In the genomic region with DNA sequence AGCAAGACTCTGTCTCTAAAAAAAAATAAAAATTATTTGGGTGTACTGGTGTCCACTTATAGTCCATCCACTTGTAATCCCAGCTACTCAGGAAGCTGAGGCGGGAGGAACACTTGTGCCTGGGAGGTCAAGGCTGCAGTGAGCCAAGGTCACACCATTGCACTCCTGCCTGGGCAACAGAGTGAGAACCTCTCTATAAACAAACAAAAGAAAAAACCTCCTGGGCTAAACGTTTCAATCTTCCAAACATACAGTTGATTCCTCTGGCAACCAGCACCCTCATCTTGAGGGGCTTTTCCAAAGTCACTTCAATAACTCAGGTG, we compare ENCODE assay signal across 27 cellular contexts.
"Had no signal": no experiment of that assay in that cellular context is flagged by ENCODE, and none has a peak within 500 bp of the region (broad histone marks: within the 10 kb centered on the region; RNA-seq: fewer than 3 reads in every experiment).

No MANE protein-coding gene starts in this region.

- H3K27me3 ChIP-seq: colonic mucosa, dorsolateral prefrontal cortex, esophagus muscularis mucosa, esophagus squamous epithelium, foreskin keratinocyte, gastrocnemius medialis, gastroesophageal sphincter, heart left ventricle had no signal

- H3K4me3 ChIP-seq: colonic mucosa, coronary artery, dorsolateral prefrontal cortex, esophagus muscularis mucosa, esophagus squamous epithelium, gastrocnemius medialis, gastroesophageal sphincter, heart left ventricle, heart right ventricle had no signal

- FAIRE-seq: colon, endometrium, endothelial cell of umbilical vein, frontal cortex had no signal

- DNase-seq: colonic mucosa; cortex of kidney; dermis blood vessel endothelial cell; dorsolateral prefrontal cortex; effector CD4-positive, alpha-beta T cell; effector CD8-positive, alpha-beta T cell; effector memory CD4-positive, alpha-beta T cell; effector memory CD8-positive, alpha-beta T cell; endodermal cell; erythroblast; esophagus squamous epithelium; foreskin fibroblast; foreskin keratinocyte; gastrocnemius medialis; glutamatergic neuron; head of caudate nucleus; heart left ventricle; heart right ventricle had no signal

- H3K27ac ChIP-seq: colonic mucosa, coronary artery, epithelial cell of prostate, esophagus muscularis mucosa, esophagus squamous epithelium, foreskin keratinocyte, gastrocnemius medialis, gastroesophageal sphincter, heart left ventricle, heart right ventricle had no signal

- ATAC-seq: effector memory CD8-positive, alpha-beta T cell; esophagus mucosa; foreskin keratinocyte; gastrocnemius medialis; gastroesophageal sphincter; heart left ventricle; heart right ventricle had no signal

- H3K36me3 ChIP-seq: colonic mucosa, esophagus muscularis mucosa, esophagus squamous epithelium, gastrocnemius medialis, gastroesophageal sphincter, heart left ventricle, heart right ventricle had no signal

- H3K9me3 ChIP-seq: colonic mucosa, esophagus squamous epithelium, gastrocnemius medialis had no signal

- H3K4me1 ChIP-seq: colonic mucosa, esophagus muscularis mucosa, esophagus squamous epithelium, foreskin keratinocyte, gastrocnemius medialis, gastroesophageal sphincter, heart left ventricle, heart right ventricle had no signal
